ENCODE assay signal across 8 cellular contexts in genomic region chr1:23556661-23557470, GRCh38. TPM values are rescaled to one million over a fixed set of nuclear protein-coding genes. Genes with fewer than 3 reads are reported as not detected.
DNase-seq lines count a peak whose midpoint lies in the region; ATAC-seq, FAIRE-seq and TF ChIP-seq lines count a peak whose summit lies in the region.

No MANE protein-coding gene starts in this region.

- POLR2A ChIA-PET in PC-9 (lab: Charles Lee; ENCODE audit: unreplicated experiment) (interaction anchor here (0.7 kb wide), 2 partner anchors 20 to 25 kb away, joined by 3 read pairs; no protein-coding TSS in a partner anchor), endothelial cell of umbilical vein (lab: Charles Lee) (interaction anchor here (1.2 to 1.5 kb wide), 2 partner anchors 7 to 81 kb away, joined by 4 read pairs; no protein-coding TSS in a partner anchor)

- H3K4me3 ChIP-seq in PC-9 (peak overlapping the region; percentile 67; the same call in 1 of the 2 replicates), endothelial cell of umbilical vein (replicated peaks in 1 of 3; ENCODE audit: insufficient read depth in 1 of 3, low read depth in 1 of 3, low read length in 3 of 3) (peak overlapping the region; percentile 69 to 94 (median 89)), pancreas (peak overlapping the region in 2 of 4 donors; percentile 75 to 76)

- CTCF ChIA-PET in PC-9 (lab: Charles Lee) (interaction anchor here (1.3 kb wide), 1 partner anchor 80 kb away, joined by 6 read pairs; no protein-coding TSS in a partner anchor), endothelial cell of umbilical vein (lab: Charles Lee) (interaction anchor here (1.1 to 24.8 kb wide), 6 partner anchors 8 to 77 kb away, joined by 3 to 1069 read pairs (median 7); partner anchors contain the start of gene ASAP3)

- ATAC-seq in pancreas (peak in 2 of 4 donors; percentile 2 to 6), GM21619 (IDR thresholded peaks at IDR 0.05; ENCODE audit: unreplicated experiment) (no peak)

- peak overlapping the region; percentile 89 for H3K4me2 ChIP-seq in PC-9
- H3K4me2 ChIP-seq in endothelial cell of umbilical vein (ENCODE audit: insufficient read depth, low read length) = peak overlapping the region; percentile 90

- no peak for TF ChIP-seq CTCF in PC-9 (conservative IDR thresholded peaks at IDR 0.05)
- no peak for TF ChIP-seq CTCF in endothelial cell of umbilical vein (IDR thresholded peaks at IDR 0.05; ENCODE audit: extremely low read depth in 1 of 2, insufficient read depth in 1 of 2, low read depth in 1 of 2, low read length in 2 of 2)
- no peak for TF ChIP-seq CTCF in pancreas (IDR thresholded peaks at IDR 0.05)

- H4K20me1 ChIP-seq in PC-9 (ENCODE audit: insufficient read depth) (no peaks in the 10 kb centered on the region), endothelial cell of umbilical vein (replicated peaks; ENCODE audit: control insufficient read depth, extremely low read depth, insufficient read depth, low read length) (no peaks in the 10 kb centered on the region)

- peaks cover 23% of the 10 kb centered on the region for H3K79me2 ChIP-seq in PC-9 (ENCODE audit: low read depth)
- peaks cover 28% of the 10 kb centered on the region for H3K79me2 ChIP-seq in endothelial cell of umbilical vein (ENCODE audit: control insufficient read depth, insufficient read depth, low read length)

- H2AFZ ChIP-seq in PC-9 (no peak overlapping the region), endothelial cell of umbilical vein (ENCODE audit: low read depth, low read length) (no peak overlapping the region)

- dilution Hi-C loops in endothelial cell of umbilical vein (cut with MboI; ENCODE audit: extremely low pct_ligation_motif_present, low sequenced_read_pairs) = no loop called here

- intact Hi-C loops in PC-9 (cut with micrococcal nuclease; ENCODE audit: unreplicated experiment) (loop anchor here (1.0 to 2.0 kb wide), 2 partner anchors 28 to 78 kb away; no protein-coding TSS in a partner anchor), endothelial cell of umbilical vein (cut with micrococcal nuclease) (loop anchor here (5.0 kb wide), 2 partner anchors 185 to 245 kb away; partner anchors contain the start of genes ELOA and GALE), pancreas (cut with DNase I) (no loop called here)

- H3F3A ChIP-seq in PC-9 (ENCODE audit: insufficient read depth, low read depth) = peaks cover 41% of the 10 kb centered on the region

- H3K9me1 ChIP-seq in endothelial cell of umbilical vein (replicated peaks; ENCODE audit: control insufficient read depth, extremely low read depth, insufficient read depth, low read length) = no peaks in the 10 kb centered on the region

- H3K9me2 ChIP-seq in PC-9 (ENCODE audit: insufficient read depth) = no peaks in the 10 kb centered on the region

- DNase-seq in PC-9 (peak; percentile 42 to 85), endothelial cell of umbilical vein (ENCODE audit: low read depth, low spot score) (peak; percentile 82), pancreas (peak in 3 of 6 donors; percentile 36 to 65 (median 55)), GM19240 (ENCODE audit: insufficient read length, low spot score) (no peak), amniotic stem cell (lab: John Stamatoyannopoulos, UW) (no peak), AG20443 (ENCODE audit: low spot score) (no peak)

- peak overlapping the region; percentile 96 for H3K27ac ChIP-seq in PC-9
- H3K27ac ChIP-seq in endothelial cell of umbilical vein (ENCODE audit: insufficient read depth, low read depth, low read length) = peak overlapping the region; percentile 99
- H3K27ac ChIP-seq in pancreas = peak overlapping the region in 3 of 4 donors; percentile 89 to 93 (median 90)

- 74 to 78% methylated on average over 4 of the region's 4 CpGs for WGBS in pancreas, 2 donors

- H3K9ac ChIP-seq in endothelial cell of umbilical vein (replicated peaks; ENCODE audit: extremely low read depth, insufficient read depth, low read length) = peak overlapping the region; percentile 99

- H3K4me1 ChIP-seq in PC-9 (replicated peaks; ENCODE audit: insufficient read depth) = peaks cover 45% of the 10 kb centered on the region
- H3K4me1 ChIP-seq in endothelial cell of umbilical vein (ENCODE audit: control insufficient read depth, extremely low read depth, insufficient read depth, low read length) = peaks cover 61% of the 10 kb centered on the region
- H3K4me1 ChIP-seq in pancreas = peaks cover 15 to 40% (median 17%) of the 10 kb centered on the region in 3 donors

- no peaks in the 10 kb centered on the region for H3K9me3 ChIP-seq in PC-9 (ENCODE audit: insufficient read depth, low read depth)
- H3K9me3 ChIP-seq in endothelial cell of umbilical vein (replicated peaks; ENCODE audit: control insufficient read depth, insufficient read depth, low read length) = no peaks in the 10 kb centered on the region
- no peaks in the 10 kb centered on the region for H3K9me3 ChIP-seq in pancreas

- no TSS peak for BruUV-seq in PC-9 (replicated peaks; lab: Mats Ljungman, UMichigan)
- BruUV-seq in endothelial cell of umbilical vein (replicated peaks; lab: Mats Ljungman, UMichigan) = no TSS peak

- H3K36me3 ChIP-seq in PC-9 (ENCODE audit: low read depth) (no peaks in the 10 kb centered on the region), endothelial cell of umbilical vein (ENCODE audit: control insufficient read depth in 2 of 2, extremely low read depth in 1 of 2, insufficient read depth in 2 of 2, low read length in 2 of 2) (peaks cover 2 to 3% of the 10 kb centered on the region in 2 experiments), pancreas (no peaks in the 10 kb centered on the region)

- no peak for FAIRE-seq in endothelial cell of umbilical vein (lab: Jason Lieb, UNC)
- FAIRE-seq in pancreas (lab: Jason Lieb, UNC) = no peak

- H3K27me3 ChIP-seq in PC-9 (ENCODE audit: insufficient read depth, low read depth) (no peaks in the 10 kb centered on the region), endothelial cell of umbilical vein (ENCODE audit: control insufficient read depth in 2 of 2, insufficient read depth in 2 of 2, low read length in 2 of 2) (no peaks in the 10 kb centered on the region), pancreas (no peaks in the 10 kb centered on the region)

- TF ChIP-seq POLR2A in GM15510 (IDR thresholded peaks at IDR 0.05; ENCODE audit: borderline replicate concordance, extremely low read depth, insufficient read length) = peak; percentile 44
- TF ChIP-seq POLR2A in endothelial cell of umbilical vein (IDR thresholded peaks at IDR 0.05; ENCODE audit: low read depth, low read length) = peak; percentile 79

TF ChIP-seq in endothelial cell of umbilical vein, 7 proteins besides CTCF, POLR2A, EP300 and RAD21:
- no peak for TF ChIP-seq MYC (IDR thresholded peaks at IDR 0.05; ENCODE audit: low read depth, low read length)
- no peak for TF ChIP-seq MAX (IDR thresholded peaks at IDR 0.05; ENCODE audit: insufficient read depth, insufficient read length)
- TF ChIP-seq GATA2 (IDR thresholded peaks at IDR 0.05; ENCODE audit: insufficient read depth, insufficient read length, low read depth, low read length) = peak; percentile 62
- peak; percentile 64 for TF ChIP-seq JUN (IDR thresholded peaks at IDR 0.05; ENCODE audit: borderline replicate concordance, insufficient read depth, insufficient read length, low read depth)
- peak; percentile 57 for TF ChIP-seq POLR2AphosphoS5 (IDR thresholded peaks at IDR 0.05; ENCODE audit: insufficient read depth, low read depth, low read length)

RNA-seq across cellular contexts. Expression of gene ID3, which starts 2.4 kb away (rescaled TPM):
- total RNA-seq in PC-9 (2021) = 10.4 and 24.7 TPM in 2 replicates
- total RNA-seq in endothelial cell of umbilical vein = 277 and 310 TPM in 2 replicates
- 783 and 971 TPM in 2 replicates for polyA plus RNA-seq in endothelial cell of umbilical vein
- 696 and 743 TPM in 2 replicates for polyA plus RNA-seq in endothelial cell of umbilical vein (2011; cell fraction: cytosol; rRNA removed)
- 934 and 1,004 TPM in 2 replicates for polyA plus RNA-seq in endothelial cell of umbilical vein (2011; cell fraction: nucleus; rRNA removed)
- polyA plus RNA-seq in endothelial cell of umbilical vein (2012) = 264 and 295 TPM in 2 replicates
- 160 and 202 TPM in 2 replicates for polyA minus RNA-seq in endothelial cell of umbilical vein
- polyA minus RNA-seq in endothelial cell of umbilical vein (2011; cell fraction: cytosol; rRNA and poly(A)+ RNA removed) = 421 TPM
- 377 and 561 TPM in 2 replicates for polyA minus RNA-seq in endothelial cell of umbilical vein (2011; cell fraction: nucleus; rRNA and poly(A)+ RNA removed)
- 10 to 100 TPM; 16.6 to 54.0 (median 31.2) TPM for total RNA-seq in pancreas
- 10 to 100 TPM; 40.1 to 51.9 TPM for polyA plus RNA-seq in pancreas

RNA-seq across cellular contexts. Expression of gene E2F2, which starts 25.8 kb away (rescaled TPM):
- total RNA-seq in PC-9 (2021) = 7.6 and 9.0 TPM in 2 replicates
- total RNA-seq in endothelial cell of umbilical vein = 5.0 and 5.6 TPM in 2 replicates
- 0.83 and 1.1 TPM in 2 replicates for polyA plus RNA-seq in endothelial cell of umbilical vein
- 0.95 and 1.2 TPM in 2 replicates for polyA plus RNA-seq in endothelial cell of umbilical vein (2011; cell fraction: cytosol; rRNA removed)
- polyA plus RNA-seq in endothelial cell of umbilical vein (2011; cell fraction: nucleus; rRNA removed) = 1.9 and 2.0 TPM in 2 replicates
- polyA plus RNA-seq in endothelial cell of umbilical vein (2012) = 1.1 and 1.6 TPM in 2 replicates
- polyA minus RNA-seq in endothelial cell of umbilical vein = 1.5 and 1.9 TPM in 2 replicates
- polyA minus RNA-seq in endothelial cell of umbilical vein (2011; cell fraction: cytosol; rRNA and poly(A)+ RNA removed) = 11.7 TPM
- 1.6 and 2.9 TPM in 2 replicates for polyA minus RNA-seq in endothelial cell of umbilical vein (2011; cell fraction: nucleus; rRNA and poly(A)+ RNA removed)
- under 1 TPM in 4 of 6 donors, not detected in 2; 0.14 to 0.40 (median 0.20) TPM for total RNA-seq in pancreas
- polyA plus RNA-seq in pancreas = under 1 TPM; 0.04 to 0.05 TPM

Comparison
In these comparisons a context has a peak if more than half of its experiments do, and no peak if none do; other contexts are left out.
1. DNase-seq: peak in PC-9 (2 of 2) and endothelial cell of umbilical vein (single experiment); none in GM19240 (single experiment), amniotic stem cell (single experiment) and AG20443 (single experiment).
2. intact Hi-C loops: an anchor here in PC-9 (1.0 to 2.0 kb wide) and endothelial cell of umbilical vein (5.0 kb wide); none called in pancreas.
3. Peak in every context shown above with its lines, with median percentiles within 50 percentile points of each other: H3K27ac ChIP-seq.